In genomic region chr5:150789943-150790611, GRCh38 we compare ENCODE assay signal across 1 cellular context.
TF ChIP-seq lines count a peak whose summit lies in the region.

No MANE protein-coding gene starts in this region.

TF ChIP-seq in GM12878, 131 proteins besides CTCF, POLR2A, EP300 and RAD21 (continued from another document and continues in another):
- TF ChIP-seq MAX (IDR thresholded peaks at IDR 0.05; ENCODE audit: low read depth, low read length) (no peak), BCL3 (IDR thresholded peaks at IDR 0.05; ENCODE audit: borderline replicate concordance, insufficient read depth, low read depth, low read length, poor library complexity, severe bottlenecking) (no peak), TCF7 (IDR thresholded peaks at IDR 0.05; ENCODE audit: borderline replicate concordance) (no peak), BCL11A (IDR thresholded peaks at IDR 0.05; ENCODE audit: low read depth, low read length) (peak; percentile 74; the same call in 1 of the 2 replicates), RUNX3 (IDR thresholded peaks at IDR 0.05; ENCODE audit: low read length) (peak; percentile 90), SMC3 (IDR thresholded peaks at IDR 0.05; ENCODE audit: borderline replicate concordance, low read length) (no peak), EGR1 (IDR thresholded peaks at IDR 0.05; ENCODE audit: borderline replicate concordance in 1 of 2, low read depth in 2 of 2, low read length in 2 of 2) (peak in 1 of 2 experiments; percentile 89; a peak in 2 of 3 replicates), ZBTB11 (CRISPR knock-in tag; IDR thresholded peaks at IDR 0.05) (no peak), USF2 (IDR thresholded peaks at IDR 0.05; ENCODE audit: borderline replicate concordance, low read depth, low read length) (no peak), ETV6 (conservative IDR thresholded peaks at IDR 0.05 in 1 of 2, IDR thresholded peaks at IDR 0.05 in 1 of 2; ENCODE audit: borderline replicate concordance in 1 of 2, low read depth in 1 of 2) (no peak), KLF5 (IDR thresholded peaks at IDR 0.05; ENCODE audit: partially characterized antibody) (no peak), RBBP5 (conservative IDR thresholded peaks at IDR 0.05) (no peak), FOS (IDR thresholded peaks at IDR 0.05; ENCODE audit: borderline replicate concordance, extremely low read depth, insufficient read length) (no peak), EZH2 (IDR thresholded peaks at IDR 0.05; ENCODE audit: borderline replicate concordance, control insufficient read depth, low read depth, low read length) (no peak), MEF2B (IDR thresholded peaks at IDR 0.05; ENCODE audit: partially characterized antibody, poor library complexity, severe bottlenecking) (peak; percentile 23), GATAD2B (conservative IDR thresholded peaks at IDR 0.05; ENCODE audit: low read depth) (no peak), SPI1 (IDR thresholded peaks at IDR 0.05; ENCODE audit: borderline replicate concordance, insufficient read depth, low read depth, low read length) (no peak), TCF12 (IDR thresholded peaks at IDR 0.05; ENCODE audit: low read depth, low read length) (no peak), ZNF24 (IDR thresholded peaks at IDR 0.05) (no peak), SMAD5 (IDR thresholded peaks at IDR 0.05; ENCODE audit: low read depth) (no peak), PAX5 (IDR thresholded peaks at IDR 0.05; ENCODE audit: borderline replicate concordance, low read depth, low read length) (no peak), ZSCAN29 (IDR thresholded peaks at IDR 0.05) (no peak), RELA (IDR thresholded peaks at IDR 0.05; ENCODE audit: borderline replicate concordance, partially characterized antibody) (no peak), SIX5 (IDR thresholded peaks at IDR 0.05; ENCODE audit: low read depth, low read length, severe bottlenecking) (no peak), CREB1 (IDR thresholded peaks at IDR 0.05; ENCODE audit: low read depth) (0 out of 2 replicates have a peak, but pooled peaks have one; percentile 25)
- TF ChIP-seq, protein P1, sequence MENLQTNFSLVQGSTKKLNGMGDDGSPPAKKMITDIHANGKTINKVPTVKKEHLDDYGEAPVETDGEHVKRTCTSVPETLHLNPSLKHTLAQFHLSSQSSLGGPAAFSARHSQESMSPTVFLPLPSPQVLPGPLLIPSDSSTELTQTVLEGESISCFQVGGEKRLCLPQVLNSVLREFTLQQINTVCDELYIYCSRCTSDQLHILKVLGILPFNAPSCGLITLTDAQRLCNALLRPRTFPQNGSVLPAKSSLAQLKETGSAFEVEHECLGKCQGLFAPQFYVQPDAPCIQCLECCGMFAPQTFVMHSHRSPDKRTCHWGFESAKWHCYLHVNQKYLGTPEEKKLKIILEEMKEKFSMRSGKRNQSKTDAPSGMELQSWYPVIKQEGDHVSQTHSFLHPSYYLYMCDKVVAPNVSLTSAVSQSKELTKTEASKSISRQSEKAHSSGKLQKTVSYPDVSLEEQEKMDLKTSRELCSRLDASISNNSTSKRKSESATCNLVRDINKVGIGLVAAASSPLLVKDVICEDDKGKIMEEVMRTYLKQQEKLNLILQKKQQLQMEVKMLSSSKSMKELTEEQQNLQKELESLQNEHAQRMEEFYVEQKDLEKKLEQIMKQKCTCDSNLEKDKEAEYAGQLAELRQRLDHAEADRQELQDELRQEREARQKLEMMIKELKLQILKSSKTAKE (IDR thresholded peaks at IDR 0.05; ENCODE audit: low read depth, poor library complexity, severe bottlenecking): no peak
- TF ChIP-seq, protein P2, sequence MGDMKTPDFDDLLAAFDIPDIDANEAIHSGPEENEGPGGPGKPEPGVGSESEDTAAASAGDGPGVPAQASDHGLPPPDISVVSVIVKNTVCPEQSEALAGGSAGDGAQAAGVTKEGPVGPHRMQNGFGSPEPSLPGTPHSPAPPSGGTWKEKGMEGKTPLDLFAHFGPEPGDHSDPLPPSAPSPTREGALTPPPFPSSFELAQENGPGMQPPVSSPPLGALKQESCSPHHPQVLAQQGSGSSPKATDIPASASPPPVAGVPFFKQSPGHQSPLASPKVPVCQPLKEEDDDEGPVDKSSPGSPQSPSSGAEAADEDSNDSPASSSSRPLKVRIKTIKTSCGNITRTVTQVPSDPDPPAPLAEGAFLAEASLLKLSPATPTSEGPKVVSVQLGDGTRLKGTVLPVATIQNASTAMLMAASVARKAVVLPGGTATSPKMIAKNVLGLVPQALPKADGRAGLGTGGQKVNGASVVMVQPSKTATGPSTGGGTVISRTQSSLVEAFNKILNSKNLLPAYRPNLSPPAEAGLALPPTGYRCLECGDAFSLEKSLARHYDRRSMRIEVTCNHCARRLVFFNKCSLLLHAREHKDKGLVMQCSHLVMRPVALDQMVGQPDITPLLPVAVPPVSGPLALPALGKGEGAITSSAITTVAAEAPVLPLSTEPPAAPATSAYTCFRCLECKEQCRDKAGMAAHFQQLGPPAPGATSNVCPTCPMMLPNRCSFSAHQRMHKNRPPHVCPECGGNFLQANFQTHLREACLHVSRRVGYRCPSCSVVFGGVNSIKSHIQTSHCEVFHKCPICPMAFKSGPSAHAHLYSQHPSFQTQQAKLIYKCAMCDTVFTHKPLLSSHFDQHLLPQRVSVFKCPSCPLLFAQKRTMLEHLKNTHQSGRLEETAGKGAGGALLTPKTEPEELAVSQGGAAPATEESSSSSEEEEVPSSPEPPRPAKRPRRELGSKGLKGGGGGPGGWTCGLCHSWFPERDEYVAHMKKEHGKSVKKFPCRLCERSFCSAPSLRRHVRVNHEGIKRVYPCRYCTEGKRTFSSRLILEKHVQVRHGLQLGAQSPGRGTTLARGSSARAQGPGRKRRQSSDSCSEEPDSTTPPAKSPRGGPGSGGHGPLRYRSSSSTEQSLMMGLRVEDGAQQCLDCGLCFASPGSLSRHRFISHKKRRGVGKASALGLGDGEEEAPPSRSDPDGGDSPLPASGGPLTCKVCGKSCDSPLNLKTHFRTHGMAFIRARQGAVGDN (IDR thresholded peaks at IDR 0.05): no peak
- TF ChIP-seq, protein P3, sequence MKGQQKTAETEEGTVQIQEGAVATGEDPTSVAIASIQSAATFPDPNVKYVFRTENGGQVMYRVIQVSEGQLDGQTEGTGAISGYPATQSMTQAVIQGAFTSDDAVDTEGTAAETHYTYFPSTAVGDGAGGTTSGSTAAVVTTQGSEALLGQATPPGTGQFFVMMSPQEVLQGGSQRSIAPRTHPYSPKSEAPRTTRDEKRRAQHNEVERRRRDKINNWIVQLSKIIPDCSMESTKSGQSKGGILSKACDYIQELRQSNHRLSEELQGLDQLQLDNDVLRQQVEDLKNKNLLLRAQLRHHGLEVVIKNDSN (IDR thresholded peaks at IDR 0.05; ENCODE audit: borderline replicate concordance, extremely low read length, insufficient read depth, low read depth, low read length): no peak
- TF ChIP-seq, protein P4, sequence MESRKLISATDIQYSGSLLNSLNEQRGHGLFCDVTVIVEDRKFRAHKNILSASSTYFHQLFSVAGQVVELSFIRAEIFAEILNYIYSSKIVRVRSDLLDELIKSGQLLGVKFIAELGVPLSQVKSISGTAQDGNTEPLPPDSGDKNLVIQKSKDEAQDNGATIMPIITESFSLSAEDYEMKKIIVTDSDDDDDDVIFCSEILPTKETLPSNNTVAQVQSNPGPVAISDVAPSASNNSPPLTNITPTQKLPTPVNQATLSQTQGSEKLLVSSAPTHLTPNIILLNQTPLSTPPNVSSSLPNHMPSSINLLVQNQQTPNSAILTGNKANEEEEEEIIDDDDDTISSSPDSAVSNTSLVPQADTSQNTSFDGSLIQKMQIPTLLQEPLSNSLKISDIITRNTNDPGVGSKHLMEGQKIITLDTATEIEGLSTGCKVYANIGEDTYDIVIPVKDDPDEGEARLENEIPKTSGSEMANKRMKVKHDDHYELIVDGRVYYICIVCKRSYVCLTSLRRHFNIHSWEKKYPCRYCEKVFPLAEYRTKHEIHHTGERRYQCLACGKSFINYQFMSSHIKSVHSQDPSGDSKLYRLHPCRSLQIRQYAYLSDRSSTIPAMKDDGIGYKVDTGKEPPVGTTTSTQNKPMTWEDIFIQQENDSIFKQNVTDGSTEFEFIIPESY (IDR thresholded peaks at IDR 0.05): no peak
- TF ChIP-seq, protein P5, sequence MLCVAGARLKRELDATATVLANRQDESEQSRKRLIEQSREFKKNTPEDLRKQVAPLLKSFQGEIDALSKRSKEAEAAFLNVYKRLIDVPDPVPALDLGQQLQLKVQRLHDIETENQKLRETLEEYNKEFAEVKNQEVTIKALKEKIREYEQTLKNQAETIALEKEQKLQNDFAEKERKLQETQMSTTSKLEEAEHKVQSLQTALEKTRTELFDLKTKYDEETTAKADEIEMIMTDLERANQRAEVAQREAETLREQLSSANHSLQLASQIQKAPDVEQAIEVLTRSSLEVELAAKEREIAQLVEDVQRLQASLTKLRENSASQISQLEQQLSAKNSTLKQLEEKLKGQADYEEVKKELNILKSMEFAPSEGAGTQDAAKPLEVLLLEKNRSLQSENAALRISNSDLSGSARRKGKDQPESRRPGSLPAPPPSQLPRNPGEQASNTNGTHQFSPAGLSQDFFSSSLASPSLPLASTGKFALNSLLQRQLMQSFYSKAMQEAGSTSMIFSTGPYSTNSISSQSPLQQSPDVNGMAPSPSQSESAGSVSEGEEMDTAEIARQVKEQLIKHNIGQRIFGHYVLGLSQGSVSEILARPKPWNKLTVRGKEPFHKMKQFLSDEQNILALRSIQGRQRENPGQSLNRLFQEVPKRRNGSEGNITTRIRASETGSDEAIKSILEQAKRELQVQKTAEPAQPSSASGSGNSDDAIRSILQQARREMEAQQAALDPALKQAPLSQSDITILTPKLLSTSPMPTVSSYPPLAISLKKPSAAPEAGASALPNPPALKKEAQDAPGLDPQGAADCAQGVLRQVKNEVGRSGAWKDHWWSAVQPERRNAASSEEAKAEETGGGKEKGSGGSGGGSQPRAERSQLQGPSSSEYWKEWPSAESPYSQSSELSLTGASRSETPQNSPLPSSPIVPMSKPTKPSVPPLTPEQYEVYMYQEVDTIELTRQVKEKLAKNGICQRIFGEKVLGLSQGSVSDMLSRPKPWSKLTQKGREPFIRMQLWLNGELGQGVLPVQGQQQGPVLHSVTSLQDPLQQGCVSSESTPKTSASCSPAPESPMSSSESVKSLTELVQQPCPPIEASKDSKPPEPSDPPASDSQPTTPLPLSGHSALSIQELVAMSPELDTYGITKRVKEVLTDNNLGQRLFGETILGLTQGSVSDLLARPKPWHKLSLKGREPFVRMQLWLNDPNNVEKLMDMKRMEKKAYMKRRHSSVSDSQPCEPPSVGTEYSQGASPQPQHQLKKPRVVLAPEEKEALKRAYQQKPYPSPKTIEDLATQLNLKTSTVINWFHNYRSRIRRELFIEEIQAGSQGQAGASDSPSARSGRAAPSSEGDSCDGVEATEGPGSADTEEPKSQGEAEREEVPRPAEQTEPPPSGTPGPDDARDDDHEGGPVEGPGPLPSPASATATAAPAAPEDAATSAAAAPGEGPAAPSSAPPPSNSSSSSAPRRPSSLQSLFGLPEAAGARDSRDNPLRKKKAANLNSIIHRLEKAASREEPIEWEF (IDR thresholded peaks at IDR 0.05; ENCODE audit: insufficient replicate concordance, low read depth, low read length): no peak
- TF ChIP-seq, protein P6, sequence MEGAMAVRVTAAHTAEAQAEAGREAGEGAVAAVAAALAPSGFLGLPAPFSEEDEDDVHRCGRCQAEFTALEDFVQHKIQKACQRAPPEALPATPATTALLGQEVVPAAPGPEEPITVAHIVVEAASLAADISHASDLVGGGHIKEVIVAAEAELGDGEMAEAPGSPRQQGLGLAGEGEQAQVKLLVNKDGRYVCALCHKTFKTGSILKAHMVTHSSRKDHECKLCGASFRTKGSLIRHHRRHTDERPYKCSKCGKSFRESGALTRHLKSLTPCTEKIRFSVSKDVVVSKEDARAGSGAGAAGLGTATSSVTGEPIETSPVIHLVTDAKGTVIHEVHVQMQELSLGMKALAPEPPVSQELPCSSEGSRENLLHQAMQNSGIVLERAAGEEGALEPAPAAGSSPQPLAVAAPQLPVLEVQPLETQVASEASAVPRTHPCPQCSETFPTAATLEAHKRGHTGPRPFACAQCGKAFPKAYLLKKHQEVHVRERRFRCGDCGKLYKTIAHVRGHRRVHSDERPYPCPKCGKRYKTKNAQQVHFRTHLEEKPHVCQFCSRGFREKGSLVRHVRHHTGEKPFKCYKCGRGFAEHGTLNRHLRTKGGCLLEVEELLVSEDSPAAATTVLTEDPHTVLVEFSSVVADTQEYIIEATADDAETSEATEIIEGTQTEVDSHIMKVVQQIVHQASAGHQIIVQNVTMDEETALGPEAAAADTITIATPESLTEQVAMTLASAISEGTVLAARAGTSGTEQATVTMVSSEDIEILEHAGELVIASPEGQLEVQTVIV (IDR thresholded peaks at IDR 0.05; ENCODE audit: borderline replicate concordance, partially characterized antibody): no peak
